ENCODE assay signal across 17 cellular contexts in genomic region chr9:76333964-76334363, GRCh38.
DNase-seq lines count a peak whose midpoint lies in the region; ATAC-seq and TF ChIP-seq lines count a peak whose summit lies in the region.
"Had no signal": no experiment of that assay in that cellular context is flagged by ENCODE, and none has a peak within 500 bp of the region (broad histone marks: within the 10 kb centered on the region; RNA-seq: fewer than 3 reads in every experiment).

No MANE protein-coding gene starts in this region.

- peak overlapping the region; percentile 3 for H2AFZ ChIP-seq in neuronal stem cell (ENCODE audit: low read length)

- H3K9me3 ChIP-seq in neuronal stem cell (replicated peaks in 1 of 2; ENCODE audit: control insufficient read depth in 2 of 2, insufficient read depth in 1 of 2, low read depth in 1 of 2, low read length in 2 of 2): peaks cover 0 to 2% of the 10 kb centered on the region in 2 donors
- no peaks in the 10 kb centered on the region for H3K9me3 ChIP-seq in tibial artery
- H3K9me3 ChIP-seq: A549, BLaER1 had no signal

- H3K36me3 ChIP-seq in neuronal stem cell (replicated peaks in 1 of 2; ENCODE audit: control insufficient read depth in 2 of 2, insufficient read depth in 2 of 2, low read length in 2 of 2) (no peaks in the 10 kb centered on the region), tibial artery (no peaks in the 10 kb centered on the region)
- H3K36me3 ChIP-seq: BLaER1 had no signal

- WGBS in neuronal stem cell (ENCODE audit: extremely low coverage in 2 of 2, insufficient read length in 2 of 2, insufficient replicate concordance in 1 of 2), 2 donors: no CpG with 5 or more reads among the region's 7 CpGs

- H2BK12ac ChIP-seq in neuronal stem cell (ENCODE audit: low read length): no peak overlapping the region

- H3K27me3 ChIP-seq in neuronal stem cell (ENCODE audit: control insufficient read depth in 3 of 3, insufficient read depth in 3 of 3, low read depth in 1 of 3, low read length in 3 of 3) (no peaks in the 10 kb centered on the region), tibial artery (peaks cover 0 to 4% of the 10 kb centered on the region in 2 donors)
- H3K27me3 ChIP-seq: BLaER1 had no signal

- DNase-seq in NCI-H2171 treated with DMSO at 0.1 percent for 48 hours (lab: John Stamatoyannopoulos, UW) (peak; percentile 10), NCI-H2171 (lab: John Stamatoyannopoulos, UW) (no peak), SK-N-DZ (ENCODE audit: low spot score) (peak; percentile 42), neuronal stem cell (ENCODE audit: low spot score) (no peak), tibial artery (no peak)
- DNase-seq: Calu3; CD4-positive, alpha-beta memory T cell; DMS53; DND-41; EL; H9 had no signal

- H3K23ac ChIP-seq in neuronal stem cell (ENCODE audit: low read depth, low read length, poor library complexity): no peak overlapping the region

- TF ChIP-seq CTCF in tibial artery (IDR thresholded peaks at IDR 0.05): no peak

- no peak overlapping the region for H2BK5ac ChIP-seq in neuronal stem cell (ENCODE audit: low read length)

- H3K4ac ChIP-seq in neuronal stem cell (ENCODE audit: low read length): no peak overlapping the region

- no peak for ATAC-seq in GM18867 (IDR thresholded peaks at IDR 0.05; ENCODE audit: unreplicated experiment)
- no peak for ATAC-seq in GM21717 (IDR thresholded peaks at IDR 0.05; ENCODE audit: unreplicated experiment)
- ATAC-seq: A549 had no signal

- H3K27ac ChIP-seq in neuronal stem cell (replicated peaks; ENCODE audit: low read length): no peak overlapping the region
- no peak overlapping the region for H3K27ac ChIP-seq in tibial artery
- H3K27ac ChIP-seq: 22Rv1, A549, BLaER1, HL-60 had no signal

- no peak overlapping the region for H3K14ac ChIP-seq in neuronal stem cell (ENCODE audit: low read length)

- H3K9ac ChIP-seq in neuronal stem cell (ENCODE audit: low read depth, low read length, poor library complexity): no peak overlapping the region
- H3K9ac ChIP-seq: BLaER1 had no signal

- no peak overlapping the region for H4K8ac ChIP-seq in neuronal stem cell (ENCODE audit: low read depth, low read length)

- no peak overlapping the region for H3K4me3 ChIP-seq in neuronal stem cell (ENCODE audit: low read length in 2 of 2)
- H3K4me3 ChIP-seq in tibial artery: no peak overlapping the region
- H3K4me3 ChIP-seq: A549, BLaER1 had no signal

- H3K4me1 ChIP-seq in neuronal stem cell (ENCODE audit: control insufficient read depth in 2 of 2, insufficient read depth in 1 of 2, low read depth in 1 of 2, low read length in 2 of 2) (no peaks in the 10 kb centered on the region), tibial artery (no peaks in the 10 kb centered on the region)
- H3K4me1 ChIP-seq: A549, BLaER1 had no signal

- H3K4me2 ChIP-seq in neuronal stem cell (ENCODE audit: insufficient read depth, low read length, poor library complexity, severe bottlenecking): no peak overlapping the region
- H3K4me2 ChIP-seq: A549, BLaER1 had no signal

- H3K79me1 ChIP-seq in neuronal stem cell (ENCODE audit: low read depth, low read length): no peaks in the 10 kb centered on the region

- no peak overlapping the region for H4K91ac ChIP-seq in neuronal stem cell (ENCODE audit: low read depth, low read length, poor library complexity)

- intact Hi-C loops in tibial artery (cut with DNase I; ENCODE audit: low total_unique reads): no loop called here

- H2AK5ac ChIP-seq in neuronal stem cell (ENCODE audit: low read depth, low read length): no peak overlapping the region

- no peak overlapping the region for H3K18ac ChIP-seq in neuronal stem cell (ENCODE audit: low read length)

- no peak overlapping the region for H2BK15ac ChIP-seq in neuronal stem cell (ENCODE audit: low read length)

- no peak overlapping the region for H2BK120ac ChIP-seq in neuronal stem cell (ENCODE audit: low read depth, low read length)

Comparison
In these comparisons a context has a peak if more than half of its experiments do, and no peak if none do; other contexts are left out.
1. DNase-seq: peak in NCI-H2171 treated with DMSO at 0.1 percent for 48 hours (single experiment) and SK-N-DZ (single experiment); none in NCI-H2171 (single experiment), neuronal stem cell (single experiment) and tibial artery (0 of 2).